8 cellular contexts compared by ENCODE assay signal in the genomic region with DNA sequence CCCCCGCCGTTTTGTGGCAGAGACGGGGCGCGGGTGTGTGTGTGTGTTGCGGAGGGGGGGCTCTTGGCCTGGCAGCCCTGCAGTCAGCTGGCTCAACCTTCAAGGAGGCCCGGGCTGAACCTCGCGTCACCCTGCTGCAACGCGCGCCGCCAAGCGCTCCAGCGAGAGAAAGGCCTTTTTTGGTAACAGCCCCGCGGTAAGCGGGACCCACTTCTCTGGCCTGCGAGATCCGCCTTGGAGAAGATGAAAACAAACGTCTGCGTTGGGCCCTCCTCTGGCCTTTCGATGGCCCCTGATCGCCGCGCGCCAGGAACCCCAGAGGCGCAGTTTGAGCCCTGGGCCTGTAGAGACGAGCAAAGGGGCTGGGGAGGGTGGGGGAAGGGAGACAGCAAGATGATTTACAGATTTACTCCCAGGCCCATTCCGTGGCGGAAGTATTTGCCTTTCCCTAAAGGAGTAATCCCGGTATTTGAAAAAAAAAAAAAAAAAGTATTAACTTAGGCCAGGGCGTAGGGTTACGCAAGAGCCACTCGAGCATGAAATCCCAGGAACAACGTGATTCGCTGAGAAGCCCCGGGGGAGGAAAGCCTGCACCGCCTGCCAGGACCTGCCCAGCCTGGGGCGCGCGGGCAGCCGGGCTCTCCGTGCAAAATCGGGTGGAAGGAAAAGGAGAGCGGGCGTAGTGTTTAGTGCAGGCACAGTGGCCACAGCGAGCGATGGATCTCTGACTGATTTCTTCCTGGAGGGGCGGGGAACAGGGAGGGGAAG. TPM values are rescaled to one million over a fixed set of nuclear protein-coding genes. Genes with fewer than 3 reads are reported as not detected.
DNase-seq lines count a peak whose midpoint lies in the region; ATAC-seq, FAIRE-seq and TF ChIP-seq lines count a peak whose summit lies in the region.

No MANE protein-coding gene starts in this region.

- peak; percentile 15 for ATAC-seq in HG02885 (IDR thresholded peaks at IDR 0.05; ENCODE audit: poor library complexity, unreplicated experiment)
- ATAC-seq in HG03565 (IDR thresholded peaks at IDR 0.05; ENCODE audit: unreplicated experiment), result no peak

- WGBS in small intestine, 3 donors, result 2 to 6% (median 6%) methylated on average over 47 to 50 of the region's 50 CpGs

- H3K27me3 ChIP-seq in bronchial epithelial cell (ENCODE audit: control insufficient read depth, insufficient read depth, low read length) (no peaks in the 10 kb centered on the region), small intestine (ENCODE audit: control insufficient read depth in 2 of 2, insufficient read depth in 2 of 2, low read length in 2 of 2) (no peaks in the 10 kb centered on the region)

- DNase-seq in DMS 273 treated with DMSO at 0.1 percent for 48 hours (lab: John Stamatoyannopoulos, UW) (peak; percentile 97), NCI-H2171 treated with DMSO at 0.1 percent for 48 hours (lab: John Stamatoyannopoulos, UW) (peak; percentile 100), bronchial epithelial cell (ENCODE audit: low read depth) (peak; percentile 97), immature natural killer cell (peak; percentile 80 to 85 (median 82)), small intestine (peak; percentile 90)

- peaks cover 67 to 70% of the 10 kb centered on the region in 2 donors for H3K4me1 Mint-ChIP-seq in immature natural killer cell

- no peaks in the 10 kb centered on the region for H3K9me3 ChIP-seq in small intestine (ENCODE audit: control insufficient read depth, low read depth)

- peak overlapping the region; percentile 36 for H3K4me3 ChIP-seq in bronchial epithelial cell (ENCODE audit: low read depth, low read length)
- peak overlapping the region; percentile 48 to 59 for H3K4me3 ChIP-seq in small intestine (ENCODE audit: low read depth in 1 of 2, low read length in 2 of 2)

- peaks cover 0 to 15% of the 10 kb centered on the region in 2 donors for H3K4me1 ChIP-seq in small intestine (ENCODE audit: control insufficient read depth in 2 of 2, insufficient read depth in 1 of 2, low read depth in 1 of 2, low read length in 1 of 2)

- peak overlapping the region; percentile 89 to 95 (median 90) for H3K4me3 Mint-ChIP-seq in immature natural killer cell

- H3K27me3 Mint-ChIP-seq in immature natural killer cell (ENCODE audit: low read depth in 3 of 3), result peaks cover 13 to 30% (median 13%) of the 10 kb centered on the region in 3 donors

- H3K27ac ChIP-seq in VCaP (peak overlapping the region; percentile 100), small intestine (ENCODE audit: low read depth in 1 of 2, low read length in 1 of 2) (peak overlapping the region; percentile 67 to 94)

- no peaks in the 10 kb centered on the region for H3K36me3 ChIP-seq in bronchial epithelial cell (ENCODE audit: control insufficient read depth, insufficient read depth, low read length)
- no peaks in the 10 kb centered on the region for H3K36me3 ChIP-seq in small intestine (ENCODE audit: control insufficient read depth in 2 of 2, insufficient read depth in 2 of 2, low read length in 2 of 2)

- no peaks in the 10 kb centered on the region for H3K9me3 Mint-ChIP-seq in immature natural killer cell

- TF ChIP-seq CTCF in VCaP (conservative IDR thresholded peaks at IDR 0.05) (peak; percentile 21; the same call in 1 of the 2 replicates), bronchial epithelial cell (IDR thresholded peaks at IDR 0.05; ENCODE audit: insufficient read depth, low read length, severe bottlenecking) (peak; percentile 20)

- H3K27ac Mint-ChIP-seq in immature natural killer cell, result peak overlapping the region; percentile 96 to 99 (median 98)

- FAIRE-seq in bronchial epithelial cell (lab: Jason Lieb, UNC) (no peak), small intestine (lab: Jason Lieb, UNC) (no peak)

- H3K36me3 Mint-ChIP-seq in immature natural killer cell, result peaks cover 0 to 4% (median 3%) of the 10 kb centered on the region in 3 donors

RNA-seq across cellular contexts. Expression of gene IRF2BPL, which starts 4.5 kb away (rescaled TPM):
- total RNA-seq in bronchial epithelial cell, result 12.0 and 12.1 TPM in 2 replicates
- polyA plus RNA-seq in immature natural killer cell, result 10 to 100 TPM in 1 of 3 donors, 1 to 10 TPM in 2; 3.5 to 11.1 (median 3.6) TPM
- 10 to 100 TPM in 1 of 3 donors, 1 to 10 TPM in 2; 2.0 to 14.3 (median 3.2) TPM for polyA plus RNA-seq in small intestine
